Comparison of ENCODE assay signal across 10 cellular contexts in genomic region chr1:3313579-3313955, GRCh38.
A peak's percentile ranks its signal among the peaks of the same experiment; 100 is the strongest.
DNase-seq lines count a peak whose midpoint lies in the region; ATAC-seq and TF ChIP-seq lines count a peak whose summit lies in the region.
"Had no signal": no experiment of that assay in that cellular context is flagged by ENCODE, and none has a peak within 500 bp of the region (broad histone marks: within the 10 kb centered on the region; RNA-seq: fewer than 3 reads in every experiment).

No MANE protein-coding gene starts in this region.

- CTCF ChIA-PET in Calu3 (lab: Charles Lee) = interaction anchor here (0.7 to 0.9 kb wide), 2 partner anchors 36 to 241 kb away, joined by 5 read pairs; no protein-coding TSS in a partner anchor

- ATAC-seq in right cardiac atrium (peak; percentile 85 to 87), HG03571 (IDR thresholded peaks at IDR 0.05; ENCODE audit: unreplicated experiment) (no peak)

- H3K4me3 Mint-ChIP-seq in Calu3 (ENCODE audit: low read depth, unreplicated experiment) (no peak overlapping the region), progenitor cell of endocrine pancreas (ENCODE audit: low read depth) (no peak overlapping the region)

- peaks cover 10% of the 10 kb centered on the region for H3K4me1 Mint-ChIP-seq in Calu3 (ENCODE audit: low read depth, unreplicated experiment)
- H3K4me1 Mint-ChIP-seq in progenitor cell of endocrine pancreas (ENCODE audit: low read depth) = peaks cover 34% of the 10 kb centered on the region

- in situ Hi-C loops in astrocyte of the cerebellum (cut with HindIII; ENCODE audit: low sequenced_read_pairs) = no loop called here

- TF ChIP-seq CTCF in Calu3 (IDR thresholded peaks at IDR 0.05; ENCODE audit: unreplicated experiment) (no peak), astrocyte of the cerebellum (IDR thresholded peaks at IDR 0.05; ENCODE audit: low read depth, low read length, missing control alignments) (no peak), progenitor cell of endocrine pancreas (IDR thresholded peaks at IDR 0.05; ENCODE audit: unreplicated experiment) (no peak)

- no peaks in the 10 kb centered on the region for H3K36me3 Mint-ChIP-seq in Calu3 (ENCODE audit: insufficient read depth, unreplicated experiment)
- peaks cover 1% of the 10 kb centered on the region for H3K36me3 Mint-ChIP-seq in progenitor cell of endocrine pancreas (ENCODE audit: insufficient read depth)

- no peak overlapping the region for H3K4me3 ChIP-seq in astrocyte of the cerebellum (ENCODE audit: low read depth, low read length)
- no peak overlapping the region for H3K4me3 ChIP-seq in right cardiac atrium (ENCODE audit: low read length)

- H3K27ac Mint-ChIP-seq in Calu3 (ENCODE audit: unreplicated experiment) = peak overlapping the region; percentile 47
- peak overlapping the region; percentile 92 for H3K27ac Mint-ChIP-seq in progenitor cell of endocrine pancreas

- 7% methylated on average over 22 of the region's 22 CpGs for WGBS in right cardiac atrium

- peaks cover 5% of the 10 kb centered on the region for H3K4me1 ChIP-seq in right cardiac atrium (ENCODE audit: control insufficient read depth, insufficient read depth, low read length)

- H3K9me3 ChIP-seq in right cardiac atrium (ENCODE audit: control insufficient read depth, low read length) = no peaks in the 10 kb centered on the region

- peak overlapping the region; percentile 88 for H3K27ac ChIP-seq in right cardiac atrium (ENCODE audit: low read length)
- H3K27ac ChIP-seq: KMS-11 had no signal

- H3K9me3 Mint-ChIP-seq in Calu3 (ENCODE audit: low read depth, unreplicated experiment) = no peaks in the 10 kb centered on the region
- no peaks in the 10 kb centered on the region for H3K9me3 Mint-ChIP-seq in progenitor cell of endocrine pancreas (ENCODE audit: low read depth)

- no peaks in the 10 kb centered on the region for H3K27me3 ChIP-seq in right cardiac atrium (ENCODE audit: control insufficient read depth, insufficient read depth)

- DNase-seq in Calu3 = no peak
- DNase-seq in astrocyte of the cerebellum (ENCODE audit: low read depth) = peak; percentile 94
- peak; percentile 96 to 99 (median 97) for DNase-seq in right cardiac atrium
- DNase-seq in progenitor cell of endocrine pancreas (ENCODE audit: low spot score, unreplicated experiment) = no peak
- no peak for DNase-seq in stimulated activated CD8-positive, alpha-beta memory T cell treated with anti-CD3 and anti-CD28 coated beads, Interleukin-4, amount 100 ng/mL, for 48 hours
- DNase-seq in NCI-H2171 (lab: John Stamatoyannopoulos, UW) = no peak
- no peak for DNase-seq in activated naive CD4-positive, alpha-beta T cell treated with Interleukin-2 at 50 U/mL for 16 hours
- DNase-seq: GF-D8 had no signal

- intact Hi-C loops in Calu3 (cut with micrococcal nuclease; ENCODE audit: unreplicated experiment) = no loop called here
- intact Hi-C loops in right cardiac atrium (cut with DNase I) = no loop called here

- peaks cover 16% of the 10 kb centered on the region for H3K27me3 Mint-ChIP-seq in Calu3 (ENCODE audit: unreplicated experiment)
- H3K27me3 Mint-ChIP-seq in progenitor cell of endocrine pancreas = no peaks in the 10 kb centered on the region

- no TSS peak for BruUV-seq in Calu3 (replicated peaks; lab: Mats Ljungman, UMichigan)

Comparison
In these comparisons a context has a peak if more than half of its experiments do, and no peak if none do; other contexts are left out.
1. DNase-seq: peak in astrocyte of the cerebellum (single experiment) and right cardiac atrium (3 of 3); none in Calu3 (single experiment), progenitor cell of endocrine pancreas (single experiment), stimulated activated CD8-positive, alpha-beta memory T cell treated with anti-CD3 and anti-CD28 coated beads, Interleukin-4, amount 100 ng/mL, for 48 hours (single experiment), NCI-H2171 (single experiment) and activated naive CD4-positive, alpha-beta T cell treated with Interleukin-2 at 50 U/mL for 16 hours (single experiment).